Comparison of ENCODE assay signal across 18 cellular contexts in genomic region chr2:161780881-161781280, GRCh38.
DNase-seq lines count a peak whose midpoint lies in the region; ATAC-seq, FAIRE-seq and TF ChIP-seq lines count a peak whose summit lies in the region.
"Had no signal": no experiment of that assay in that cellular context is flagged by ENCODE, and none has a peak within 500 bp of the region (broad histone marks: within the 10 kb centered on the region; RNA-seq: fewer than 3 reads in every experiment).

No MANE protein-coding gene starts in this region.

- no peak overlapping the region for H3K4me3 ChIP-seq in MM.1S (ENCODE audit: low read length)
- no peak overlapping the region for H3K4me3 ChIP-seq in GM12878
- H3K4me3 ChIP-seq: A549, Peyer's patch, SJCRH30 had no signal

- H3K4me2 ChIP-seq in MM.1S (ENCODE audit: low read depth, low read length) = no peak overlapping the region
- H3K4me2 ChIP-seq in GM12878 (ENCODE audit: control insufficient read depth, insufficient read depth) = no peak overlapping the region
- H3K4me2 ChIP-seq: A549 had no signal

- DNase-seq in MM.1S (peak; percentile 71), GM12878 (ENCODE audit: low read depth, low spot score) (no peak), T-cell (no peak)
- DNase-seq in activated CD4-positive, alpha-beta T cell treated with anti-CD3 and anti-CD28 coated beads, Interleukin-2, amount 10 ng/mL, durations not matched to agents 24 days and 14 days = no peak
- DNase-seq: BE2C; CD4-positive, CD25-positive, alpha-beta regulatory T cell; NCI-H1092; NCI-H1436; NCI-H187 treated with DMSO at 0.1 percent for 48 hours; NCI-H69; Peyer's patch; SJCRH30 had no signal

- no peak overlapping the region for H3K9ac ChIP-seq in MM.1S (ENCODE audit: low read length)
- no peak overlapping the region for H3K9ac ChIP-seq in GM12878 (ENCODE audit: control insufficient read depth, insufficient read depth, low read length)

- H3K27me3 Mint-ChIP-seq in T-cell = peaks cover 0 to 4% of the 10 kb centered on the region in 2 donors
- peaks cover 6% of the 10 kb centered on the region for H3K27me3 Mint-ChIP-seq in activated CD4-positive, alpha-beta T cell treated with anti-CD3 and anti-CD28 coated beads, Interleukin-2, amount 10 ng/mL, durations not matched to agents 24 days and 14 days

- no peak overlapping the region for H3K27ac Mint-ChIP-seq in T-cell
- no peak overlapping the region for H3K27ac Mint-ChIP-seq in activated CD4-positive, alpha-beta T cell treated with anti-CD3 and anti-CD28 coated beads, Interleukin-2, amount 10 ng/mL, durations not matched to agents 24 days and 14 days
- H3K27ac Mint-ChIP-seq: CD4-positive, CD25-positive, alpha-beta regulatory T cell; IgD-negative memory B cell; T-helper 1 cell treated with Interleukin-12 subunit alpha and Interleukin-12 subunit beta and Interleukin-4 antibody, amounts not matched to agents 30 μg/mL and 1 μg/mL, for 36 hours had no signal

- peak overlapping the region; percentile 56; the same call in 1 of the 2 replicates for H3K27ac ChIP-seq in MM.1S (ENCODE audit: low read length)
- no peak overlapping the region for H3K27ac ChIP-seq in GM12878 (ENCODE audit: control insufficient read depth, insufficient read depth)
- H3K27ac ChIP-seq: A549, Peyer's patch, SJCRH30 had no signal

- no peak for TF ChIP-seq RAD21 in GM12878 (IDR thresholded peaks at IDR 0.05; ENCODE audit: insufficient read depth, low read depth, low read length)

- ATAC-seq in GM18502 (IDR thresholded peaks at IDR 0.05; ENCODE audit: poor library complexity, unreplicated experiment) (peak; percentile 59), HG02870 (IDR thresholded peaks at IDR 0.05; ENCODE audit: unreplicated experiment) (peak; percentile 70), GM12878 (peak; percentile 55), T-cell (replicated peaks in 1 of 4) (no peak), HG02759 (IDR thresholded peaks at IDR 0.05; ENCODE audit: unreplicated experiment) (no peak)
- ATAC-seq: A549 had no signal

- intact Hi-C loops in GM12878 (cut with micrococcal nuclease; ENCODE audit: unreplicated experiment) = no loop called here
- intact Hi-C loops in activated CD4-positive, alpha-beta T cell treated with anti-CD3 and anti-CD28 coated beads, Interleukin-2, amount 10 ng/mL, durations not matched to agents 24 days and 14 days (cut with micrococcal nuclease) = no loop called here

- H3K79me2 ChIP-seq in MM.1S (ENCODE audit: low read length) = no peaks in the 10 kb centered on the region
- no peaks in the 10 kb centered on the region for H3K79me2 ChIP-seq in GM12878 (ENCODE audit: control insufficient read depth, insufficient read depth, low read length)

- TF ChIP-seq POLR2A in GM12878 (IDR thresholded peaks at IDR 0.05; ENCODE audit: low read depth, low read length) = no peak

- no peaks in the 10 kb centered on the region for H3K4me1 Mint-ChIP-seq in T-cell
- H3K4me1 Mint-ChIP-seq in activated CD4-positive, alpha-beta T cell treated with anti-CD3 and anti-CD28 coated beads, Interleukin-2, amount 10 ng/mL, durations not matched to agents 24 days and 14 days = no peaks in the 10 kb centered on the region
- H3K4me1 Mint-ChIP-seq: CD4-positive, CD25-positive, alpha-beta regulatory T cell; IgD-negative memory B cell had no signal

- no peaks in the 10 kb centered on the region for H3K9me2 ChIP-seq in MM.1S (replicated peaks; ENCODE audit: insufficient read depth, low read length)

- RAD21 ChIA-PET in GM12878 (lab: Charles Lee; ENCODE audit: unreplicated experiment) = no interaction called here

- in situ Hi-C loops in GM12878 (cut with MboI) = no loop called here

- H4K20me1 ChIP-seq in MM.1S (ENCODE audit: insufficient read depth, low read length) (no peaks in the 10 kb centered on the region), GM12878 (ENCODE audit: control insufficient read depth, insufficient read depth) (no peaks in the 10 kb centered on the region)

- no peak overlapping the region for H3K4me3 Mint-ChIP-seq in T-cell
- no peak overlapping the region for H3K4me3 Mint-ChIP-seq in activated CD4-positive, alpha-beta T cell treated with anti-CD3 and anti-CD28 coated beads, Interleukin-2, amount 10 ng/mL, durations not matched to agents 24 days and 14 days
- H3K4me3 Mint-ChIP-seq: CD4-positive, CD25-positive, alpha-beta regulatory T cell; IgD-negative memory B cell; T-helper 1 cell treated with Interleukin-12 subunit alpha and Interleukin-12 subunit beta and Interleukin-4 antibody, amounts not matched to agents 30 μg/mL and 1 μg/mL, for 36 hours had no signal

- SMC1A ChIA-PET in GM12878 (lab: Charles Lee; ENCODE audit: uncharacterized antibody, unreplicated experiment) = interaction anchor here (0.9 to 1.5 kb wide), 2 partner anchors 15 to 111 kb away, joined by 3 to 4 read pairs; no protein-coding TSS in a partner anchor

- no peak for TF ChIP-seq EP300 in GM12878 (IDR thresholded peaks at IDR 0.05; ENCODE audit: borderline replicate concordance in 1 of 2, control insufficient read depth in 1 of 2, low read depth in 2 of 2, low read length in 2 of 2)

- H3K9me3 Mint-ChIP-seq in T-cell = peaks cover 14 to 34% (median 19%) of the 10 kb centered on the region in 3 donors
- H3K9me3 Mint-ChIP-seq in activated CD4-positive, alpha-beta T cell treated with anti-CD3 and anti-CD28 coated beads, Interleukin-2, amount 10 ng/mL, durations not matched to agents 24 days and 14 days = peaks cover 7% of the 10 kb centered on the region

- POLR2A ChIA-PET in GM12878 (lab: Charles Lee) (no interaction called here), T-cell (lab: Charles Lee) (no interaction called here)

- peaks cover 5% of the 10 kb centered on the region; the same call in 1 of the 2 replicates for H3K4me1 ChIP-seq in MM.1S (ENCODE audit: low read length)
- H3K4me1 ChIP-seq in GM12878 (ENCODE audit: control insufficient read depth, insufficient read depth, low read length) = no peaks in the 10 kb centered on the region
- H3K4me1 ChIP-seq: A549, BE2C, Peyer's patch, SJCRH30 had no signal

- H2AFZ ChIP-seq in MM.1S (ENCODE audit: low read length) (no peak overlapping the region), GM12878 (ENCODE audit: control insufficient read depth, low read depth, low read length) (no peak overlapping the region)

- peak; percentile 77 for FAIRE-seq in GM12878 (lab: Jason Lieb, UNC)
- FAIRE-seq: A549 had no signal

- no TSS peak for BruUV-seq in GM12878 (replicated peaks; lab: Mats Ljungman, UMichigan)

- peaks cover 6% of the 10 kb centered on the region for H3K36me3 Mint-ChIP-seq in T-cell
- no peaks in the 10 kb centered on the region for H3K36me3 Mint-ChIP-seq in activated CD4-positive, alpha-beta T cell treated with anti-CD3 and anti-CD28 coated beads, Interleukin-2, amount 10 ng/mL, durations not matched to agents 24 days and 14 days (ENCODE audit: low read depth)
- H3K36me3 Mint-ChIP-seq: CD4-positive, CD25-positive, alpha-beta regulatory T cell; IgD-negative memory B cell had no signal

- CTCF ChIA-PET in GM12878 (lab: Yijun Ruan, JAX) (no interaction called here), T-cell (lab: Charles Lee) (no interaction called here)

- H3K36me3 ChIP-seq in MM.1S (replicated peaks; ENCODE audit: insufficient read depth, low read length) = no peaks in the 10 kb centered on the region
- H3K36me3 ChIP-seq in GM12878 (ENCODE audit: control insufficient read depth in 2 of 2, insufficient read depth in 2 of 2, low read length in 1 of 2) = no peaks in the 10 kb centered on the region
- H3K36me3 ChIP-seq: BE2C, Peyer's patch, SJCRH30 had no signal

- peaks cover 5% of the 10 kb centered on the region; the same call in 1 of the 2 replicates for H3F3A ChIP-seq in MM.1S (ENCODE audit: insufficient read depth, low read length)

- H3K27me3 ChIP-seq in MM.1S (replicated peaks; ENCODE audit: insufficient read depth, low read length) (no peaks in the 10 kb centered on the region), GM12878 (replicated peaks in 1 of 2; ENCODE audit: control insufficient read depth in 2 of 2, insufficient read depth in 2 of 2, low read length in 1 of 2) (no peaks in the 10 kb centered on the region)
- H3K27me3 ChIP-seq: BE2C, Peyer's patch, SJCRH30 had no signal

- H3K9me3 ChIP-seq in MM.1S (replicated peaks; ENCODE audit: insufficient read depth, low read length) (no peaks in the 10 kb centered on the region), GM12878 (replicated peaks; ENCODE audit: control insufficient read depth, insufficient read depth, low read length) (no peaks in the 10 kb centered on the region)
- H3K9me3 ChIP-seq: A549, BE2C, SJCRH30 had no signal

- TF ChIP-seq CTCF in MM.1S (IDR thresholded peaks at IDR 0.05; ENCODE audit: low read length) (no peak), GM12878 (IDR thresholded peaks at IDR 0.05 in 2 of 3, conservative IDR thresholded peaks at IDR 0.05 in 1 of 3; ENCODE audit: control insufficient read depth in 2 of 3, extremely low read depth in 1 of 3, insufficient read depth in 1 of 3, low read depth in 3 of 3, low read length in 3 of 3) (no peak)

TF ChIP-seq in GM12878, 131 proteins besides CTCF, POLR2A, EP300 and RAD21:
- TF ChIP-seq SPI1 (IDR thresholded peaks at IDR 0.05; ENCODE audit: borderline replicate concordance, insufficient read depth, low read depth, low read length) (0 out of 2 replicates have a peak, but pooled peaks have one; percentile 3), MTA3 (IDR thresholded peaks at IDR 0.05; ENCODE audit: borderline replicate concordance, low read length) (no peak)

Comparison
In these comparisons a context has a peak if more than half of its experiments do, and no peak if none do; other contexts are left out.
1. ATAC-seq: peak in GM18502 (single experiment), HG02870 (single experiment) and GM12878 (single experiment); none in T-cell (0 of 4) and HG02759 (single experiment).